9 cellular contexts compared by ENCODE assay signal in genomic region chr1:84582802-84583587, GRCh38. TPM values are rescaled to one million over a fixed set of nuclear protein-coding genes. Genes with fewer than 3 reads are reported as not detected.
DNase-seq lines count a peak whose midpoint lies in the region; ATAC-seq and TF ChIP-seq lines count a peak whose summit lies in the region.
"Had no signal": no experiment of that assay in that cellular context is flagged by ENCODE, and none has a peak within 500 bp of the region (broad histone marks: within the 10 kb centered on the region; RNA-seq: fewer than 3 reads in every experiment).

No MANE protein-coding gene starts in this region.

- no peak overlapping the region for H3K4me2 ChIP-seq in GM23248 (ENCODE audit: unreplicated experiment)

- H3K4me3 ChIP-seq in A673 (ENCODE audit: low read depth, low read length, poor library complexity, severe bottlenecking) = no peak overlapping the region
- H3K4me3 ChIP-seq in GM23248 = no peak overlapping the region
- H3K4me3 ChIP-seq: lung had no signal

- H3K36me3 Mint-ChIP-seq in activated naive CD4-positive, alpha-beta T cell treated with anti-CD3 and anti-CD28 coated beads, Interleukin-2, amount 50 U/mL, for 72 hours = peaks cover 0 to 5% of the 10 kb centered on the region in 2 donors

- no peaks in the 10 kb centered on the region for H4K20me1 ChIP-seq in GM23248 (ENCODE audit: insufficient read depth)

- peak overlapping the region; percentile 60 for H2AFZ ChIP-seq in GM23248

- H3K79me2 ChIP-seq in GM23248 (ENCODE audit: insufficient read depth) = no peaks in the 10 kb centered on the region

- H3K9me3 ChIP-seq in A673 (ENCODE audit: low read depth, low read length, poor library complexity, severe bottlenecking) (no peaks in the 10 kb centered on the region), GM23248 (ENCODE audit: low read depth) (no peaks in the 10 kb centered on the region)

- 61 to 66% methylated on average over 7 of the region's 7 CpGs for WGBS in GM23248 (ENCODE audit: low coverage in 1 of 2, low lambda C conversion rate in 2 of 2, missing lambda C conversion rate in 2 of 2), 2 experiments

- intact Hi-C loops in A673 (cut with micrococcal nuclease; ENCODE audit: unreplicated experiment) = no loop called here

- H3K27ac ChIP-seq in A673 (ENCODE audit: low read depth, low read length, poor library complexity, severe bottlenecking) = peak overlapping the region; percentile 78
- no peak overlapping the region for H3K27ac ChIP-seq in GM23248

- POLR2A ChIA-PET in A673 (lab: Charles Lee; ENCODE audit: low non-redundant PET) = interaction anchor here (0.6 kb wide), 1 partner anchor 843 kb away, joined by 4 read pairs; no protein-coding TSS in a partner anchor

- no peak overlapping the region for H3K9ac ChIP-seq in GM23248

- DNase-seq in A673 (ENCODE audit: low spot score) (peak; percentile 96), GM23248 (no peak), NCI-H69 (lab: John Stamatoyannopoulos, UW) (peak; percentile 95), CD1c-positive myeloid dendritic cell (ENCODE audit: extremely low spot score) (no peak), MV-4-11 (lab: John Stamatoyannopoulos, UW) (no peak)
- no peak for DNase-seq in stimulated activated CD4-positive, alpha-beta T cell treated with anti-CD3 and anti-CD28 coated beads, Interleukin-4, amount 100 ng/mL, for 24 hours
- DNase-seq in activated naive CD4-positive, alpha-beta T cell treated with anti-CD3 and anti-CD28 coated beads, Interleukin-2, amount 50 U/mL, for 72 hours (ENCODE audit: low spot score in 2 of 2) = no peak

- no peaks in the 10 kb centered on the region for H3K9me2 ChIP-seq in GM23248 (ENCODE audit: insufficient read depth)

- peak; percentile 86 for ATAC-seq in esophagus mucosa
- ATAC-seq in activated naive CD4-positive, alpha-beta T cell treated with anti-CD3 and anti-CD28 coated beads, Interleukin-2, amount 50 U/mL, for 72 hours = no peak

- peaks cover 24% of the 10 kb centered on the region for H3K4me1 ChIP-seq in A673 (ENCODE audit: insufficient read depth, low read length, poor library complexity, severe bottlenecking)
- no peaks in the 10 kb centered on the region for H3K4me1 ChIP-seq in GM23248 (ENCODE audit: insufficient read depth)

- in situ Hi-C loops in GM23248 (cut with MboI) = no loop called here

- no peaks in the 10 kb centered on the region for H3F3A ChIP-seq in GM23248 (ENCODE audit: insufficient read depth)

- TF ChIP-seq CTCF in A673 (conservative IDR thresholded peaks at IDR 0.05; ENCODE audit: low read depth, low read length) = no peak

- TSS peak; percentile 83 for BruUV-seq in A673 (replicated peaks; lab: Mats Ljungman, UMichigan)

- CTCF ChIA-PET in A673 (lab: Charles Lee) = interaction anchor here (0.6 kb wide), 1 partner anchor 149 kb away, joined by 3 read pairs; no protein-coding TSS in a partner anchor

- H3K27me3 ChIP-seq in A673 (replicated peaks; ENCODE audit: insufficient read depth, low read depth, low read length, poor library complexity) (no peaks in the 10 kb centered on the region), GM23248 (replicated peaks; ENCODE audit: insufficient read depth) (no peaks in the 10 kb centered on the region)

- H3K36me3 ChIP-seq in A673 (ENCODE audit: insufficient read depth, low read length, poor library complexity, severe bottlenecking) = no peaks in the 10 kb centered on the region
- no peaks in the 10 kb centered on the region for H3K36me3 ChIP-seq in GM23248 (ENCODE audit: low read depth)

- H3K9me3 Mint-ChIP-seq in activated naive CD4-positive, alpha-beta T cell treated with anti-CD3 and anti-CD28 coated beads, Interleukin-2, amount 50 U/mL, for 72 hours = no peaks in the 10 kb centered on the region

- H3K27ac Mint-ChIP-seq in activated naive CD4-positive, alpha-beta T cell treated with anti-CD3 and anti-CD28 coated beads, Interleukin-2, amount 50 U/mL, for 72 hours = peak overlapping the region in 1 of 2 donors; percentile 58

RNA-seq across cellular contexts. Expression of gene CTBS, which starts 8.8 kb away (rescaled TPM):
- total RNA-seq in A673 (2021) (10.0 and 13.2 TPM in 2 replicates), esophagus mucosa (11.2 TPM)
- 13.5 and 22.9 TPM in 2 replicates for total RNA-seq in GM23248 (2014; rRNA removed; shearing (Covaris generic))
- 52.4 and 53.7 TPM in 2 replicates for polyA plus RNA-seq in GM23248 (2016; fragmentation: Nextera tagmentation; extraction: Ambion mirVana)
- 10 to 100 TPM; 14.6 to 22.8 TPM for total RNA-seq in activated naive CD4-positive, alpha-beta T cell treated with anti-CD3 and anti-CD28 coated beads, Interleukin-2, amount 50 U/mL, for 72 hours

Comparison
In these comparisons a context has a peak if more than half of its experiments do, and no peak if none do; other contexts are left out.
1. DNase-seq: peak in A673 (single experiment) and NCI-H69 (single experiment); none in GM23248 (single experiment), CD1c-positive myeloid dendritic cell (single experiment), stimulated activated CD4-positive, alpha-beta T cell treated with anti-CD3 and anti-CD28 coated beads, Interleukin-4, amount 100 ng/mL, for 24 hours (single experiment), activated naive CD4-positive, alpha-beta T cell treated with anti-CD3 and anti-CD28 coated beads, Interleukin-2, amount 50 U/mL, for 72 hours (0 of 2) and MV-4-11 (single experiment).